ENCODE assay signal across 18 cellular contexts in genomic region chr11:119258983-119259382, GRCh38. TPM values are rescaled to one million over a fixed set of nuclear protein-coding genes. Genes with fewer than 3 reads are reported as not detected.
A peak's percentile ranks its signal among the peaks of the same experiment; 100 is the strongest.
DNase-seq lines count a peak whose midpoint lies in the region; ATAC-seq and FAIRE-seq lines count a peak whose summit lies in the region.
"Had no signal": no experiment of that assay in that cellular context is flagged by ENCODE, and none has a peak within 500 bp of the region (broad histone marks: within the 10 kb centered on the region; RNA-seq: fewer than 3 reads in every experiment).

No MANE protein-coding gene starts in this region.

- intact Hi-C loops in CD4-positive, alpha-beta memory T cell (cut with micrococcal nuclease): no loop called here

- peaks cover 36 to 50% (median 42%) of the 10 kb centered on the region in 4 donors for H3K4me1 Mint-ChIP-seq in CD4-positive, alpha-beta memory T cell
- peaks cover 34 to 36% of the 10 kb centered on the region in 2 donors for H3K4me1 Mint-ChIP-seq in immature natural killer cell

- no peaks in the 10 kb centered on the region for H3K27me3 ChIP-seq in CD4-positive, alpha-beta memory T cell (ENCODE audit: insufficient read depth, low read length)
- H3K27me3 ChIP-seq: foreskin keratinocyte, Peyer's patch, transverse colon had no signal

- peaks cover 7 to 9% of the 10 kb centered on the region in 2 donors for H3K36me3 Mint-ChIP-seq in CD4-positive, alpha-beta memory T cell
- H3K36me3 Mint-ChIP-seq in immature natural killer cell: no peaks in the 10 kb centered on the region

- H3K9me3 Mint-ChIP-seq in CD4-positive, alpha-beta memory T cell: no peaks in the 10 kb centered on the region
- no peaks in the 10 kb centered on the region for H3K9me3 Mint-ChIP-seq in immature natural killer cell
- H3K9me3 Mint-ChIP-seq: endodermal cell, neural crest cell had no signal

- H3K4me3 Mint-ChIP-seq in CD4-positive, alpha-beta memory T cell: peak overlapping the region in 5 of 8 donors; percentile 1 to 84 (median 58)
- peak overlapping the region in 2 of 5 donors; percentile 6 to 26 for H3K4me3 Mint-ChIP-seq in immature natural killer cell
- H3K4me3 Mint-ChIP-seq: endodermal cell, neural crest cell had no signal

- CTCF ChIA-PET in CD4-positive, alpha-beta memory T cell (lab: Charles Lee; ENCODE audit: partially characterized antibody): interaction anchor here (1.3 to 9.1 kb wide), 6 partner anchors 25 to 1061 kb away, joined by 3 to 68 read pairs (median 4); partner anchors contain the start of gene CBL

- POLR2A ChIA-PET in CD4-positive, alpha-beta memory T cell (lab: Charles Lee; ENCODE audit: partially characterized antibody): interaction anchor here (1.0 to 1.3 kb wide), 2 partner anchors 30 to 53 kb away, joined by 3 read pairs; partner anchors contain the start of gene CBL

- no peak for ATAC-seq in HG03432 (IDR thresholded peaks at IDR 0.05; ENCODE audit: unreplicated experiment)
- ATAC-seq: foreskin keratinocyte had no signal

- no peaks in the 10 kb centered on the region for H3K9me3 ChIP-seq in CD4-positive, alpha-beta memory T cell (ENCODE audit: control insufficient read depth in 1 of 2, low read length in 2 of 2)
- H3K9me3 ChIP-seq: Peyer's patch, transverse colon had no signal

- H3K4me3 ChIP-seq in CD4-positive, alpha-beta memory T cell (ENCODE audit: low read length in 2 of 2): no peak overlapping the region
- H3K4me3 ChIP-seq: lung, Peyer's patch, transverse colon had no signal

- peaks cover 65% of the 10 kb centered on the region for H3K4me1 ChIP-seq in CD4-positive, alpha-beta memory T cell (ENCODE audit: insufficient read depth, low read length)

- peak; percentile 74 for FAIRE-seq in GM19239 (lab: Jason Lieb, UNC)
- FAIRE-seq: G401.6 had no signal

- no peaks in the 10 kb centered on the region for H3K27me3 Mint-ChIP-seq in CD4-positive, alpha-beta memory T cell
- H3K27me3 Mint-ChIP-seq in immature natural killer cell (ENCODE audit: low read depth in 3 of 3): peaks cover 0 to 2% (median 0%) of the 10 kb centered on the region in 3 donors

- H3K27ac ChIP-seq in CD4-positive, alpha-beta memory T cell (ENCODE audit: low read depth, low read length): no peak overlapping the region
- H3K27ac ChIP-seq: foreskin keratinocyte, Peyer's patch, transverse colon had no signal

- H3K27ac Mint-ChIP-seq in CD4-positive, alpha-beta memory T cell: peak overlapping the region in 6 of 7 donors; percentile 4 to 85 (median 52)
- H3K27ac Mint-ChIP-seq in immature natural killer cell: peak overlapping the region in 4 of 6 donors; percentile 17 to 58 (median 30)

- no peak for DNase-seq in CD4-positive, alpha-beta memory T cell
- DNase-seq in GM19239 (ENCODE audit: insufficient read length, low spot score) (no peak), OCI-M1 (lab: John Stamatoyannopoulos, UW) (peak; percentile 50), immature natural killer cell (no peak), midbrain (lab: John Stamatoyannopoulos, UW) (no peak)
- DNase-seq in central memory CD4-positive, alpha-beta T cell: no peak
- DNase-seq: activated CD4-positive, alpha-beta T cell treated with anti-CD3 and anti-CD28 coated beads, Interleukin-2, amount 50 U/mL, for 48 hours; caudate nucleus; foreskin keratinocyte; NCI-H1417; NCI-H446; Peyer's patch; transverse colon had no signal

- H3K36me3 ChIP-seq in CD4-positive, alpha-beta memory T cell (ENCODE audit: insufficient read depth, low read length): no peaks in the 10 kb centered on the region
- H3K36me3 ChIP-seq: Peyer's patch, transverse colon had no signal

RNA-seq across cellular contexts. Expression of gene CBL, which starts 52.8 kb away (rescaled TPM):
- total RNA-seq in CD4-positive, alpha-beta memory T cell: 10 to 100 TPM; 39.5 to 39.8 TPM
- polyA plus RNA-seq in CD4-positive, alpha-beta memory T cell: 10 to 100 TPM in 1 of 2 donors, 1 to 10 TPM in 1; 3.6 to 15.6 TPM
- 1 to 10 TPM; 1.1 to 9.6 (median 5.0) TPM for polyA plus RNA-seq in immature natural killer cell

RNA-seq across cellular contexts. Expression of gene MCAM, which starts 57.9 kb away (rescaled TPM):
- under 1 TPM; 0.26 to 0.28 TPM for total RNA-seq in CD4-positive, alpha-beta memory T cell
- polyA plus RNA-seq in CD4-positive, alpha-beta memory T cell: under 1 TPM; 0.40 to 0.82 TPM
- polyA plus RNA-seq in immature natural killer cell: not detected
